15 cellular contexts compared by ENCODE assay signal in the genomic region with DNA sequence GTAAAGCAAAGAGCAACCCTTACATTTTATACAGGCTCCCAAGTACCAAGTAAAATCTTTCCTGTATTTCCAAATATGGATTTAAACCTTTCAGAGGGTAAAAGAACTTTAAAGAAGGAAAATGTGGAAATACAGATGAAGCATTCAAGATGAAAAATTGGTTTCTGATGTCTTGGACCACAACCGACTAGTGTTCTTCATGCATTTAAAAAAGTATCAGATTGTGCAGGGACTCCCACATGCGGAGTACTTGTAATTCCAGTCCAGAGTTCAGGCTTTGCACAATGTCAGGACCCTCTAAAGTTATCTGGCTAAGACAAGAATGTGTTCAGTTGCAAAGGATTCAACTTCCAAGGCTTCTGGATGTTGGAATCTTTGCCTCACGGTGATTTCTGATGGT.
DNase-seq lines count a peak whose midpoint lies in the region; ATAC-seq, FAIRE-seq and TF ChIP-seq lines count a peak whose summit lies in the region.
"Had no signal": no experiment of that assay in that cellular context is flagged by ENCODE, and none has a peak within 500 bp of the region (broad histone marks: within the 10 kb centered on the region; RNA-seq: fewer than 3 reads in every experiment).

No MANE protein-coding gene starts in this region.

- H3K27ac Mint-ChIP-seq in WTC11: peak overlapping the region; percentile 45; the same call in 1 of the 2 replicates
- H3K27ac Mint-ChIP-seq in activated CD4-positive, alpha-beta T cell treated with anti-CD3 and anti-CD28 coated beads for 36 hours: no peak overlapping the region
- H3K27ac Mint-ChIP-seq: memory B cell; T-helper 1 cell treated with Interleukin-12 subunit alpha and Interleukin-12 subunit beta and Interleukin-4 antibody, amounts not matched to agents 30 μg/mL and 1 μg/mL, for 36 hours had no signal

- CTCF ChIA-PET in A549 (lab: Yijun Ruan, JAX) (interaction anchor here (1.3 kb wide), 1 partner anchor 44 kb away, joined by 5 read pairs; no protein-coding TSS in a partner anchor), WTC11 (lab: Charles Lee) (no interaction called here)
- CTCF ChIA-PET in activated CD4-positive, alpha-beta T cell treated with anti-CD3 and anti-CD28 coated beads for 36 hours (lab: Charles Lee): no interaction called here

- peak overlapping the region; percentile 17; the same call in 1 of the 2 replicates for H3K4me3 Mint-ChIP-seq in WTC11
- H3K4me3 Mint-ChIP-seq in activated CD4-positive, alpha-beta T cell treated with anti-CD3 and anti-CD28 coated beads for 36 hours: no peak overlapping the region
- H3K4me3 Mint-ChIP-seq: memory B cell; T-helper 1 cell treated with Interleukin-12 subunit alpha and Interleukin-12 subunit beta and Interleukin-4 antibody, amounts not matched to agents 30 μg/mL and 1 μg/mL, for 36 hours had no signal

- H3K4me2 ChIP-seq in A549: peak overlapping the region; percentile 53

- POLR2A ChIA-PET in A549 (lab: Yijun Ruan, JAX) (no interaction called here), WTC11 (lab: Charles Lee) (no interaction called here)
- POLR2A ChIA-PET in activated CD4-positive, alpha-beta T cell treated with anti-CD3 and anti-CD28 coated beads for 36 hours (lab: Charles Lee): no interaction called here

- FAIRE-seq in A549 (lab: Jason Lieb, UNC): no peak
- no peak for FAIRE-seq in pancreas (lab: Jason Lieb, UNC)

- no peak for ATAC-seq in A549
- ATAC-seq in WTC11: no peak
- ATAC-seq in gastroesophageal sphincter: no peak
- no peak for ATAC-seq in psoas muscle
- no peak for ATAC-seq in GM21447 (IDR thresholded peaks at IDR 0.05; ENCODE audit: unreplicated experiment)
- ATAC-seq in pancreas: no peak
- no peak for ATAC-seq in activated CD4-positive, alpha-beta T cell treated with anti-CD3 and anti-CD28 coated beads for 36 hours

- no peak for TF ChIP-seq RAD21 in A549 (conservative IDR thresholded peaks at IDR 0.05 in 1 of 2, IDR thresholded peaks at IDR 0.05 in 1 of 2)

- 93% methylated on average over 3 of the region's 3 CpGs for WGBS in A549 (ENCODE audit: missing lambda C conversion rate)
- WGBS in gastroesophageal sphincter (ENCODE audit: low coverage in 1 of 2), 2 donors: 57 to 58% methylated on average over 3 of the region's 3 CpGs
- 57 to 59% (median 57%) methylated on average over 3 of the region's 3 CpGs for whole genome bisulfite sequencing in psoas muscle, 3 donors
- 83 to 86% methylated on average over 3 of the region's 3 CpGs for WGBS in pancreas, 2 donors

- H3K9me3 ChIP-seq in A549 (no peaks in the 10 kb centered on the region), gastroesophageal sphincter (no peaks in the 10 kb centered on the region), psoas muscle (no peaks in the 10 kb centered on the region), pancreas (no peaks in the 10 kb centered on the region)

- H3K36me3 ChIP-seq in gastroesophageal sphincter (peaks cover 0 to 6% of the 10 kb centered on the region in 2 donors), psoas muscle (ENCODE audit: insufficient read depth in 1 of 2, low read depth in 1 of 2) (peaks cover 0 to 4% of the 10 kb centered on the region in 2 donors), pancreas (no peaks in the 10 kb centered on the region)

- no peaks in the 10 kb centered on the region for H3K27me3 ChIP-seq in gastroesophageal sphincter
- no peaks in the 10 kb centered on the region for H3K27me3 ChIP-seq in psoas muscle (ENCODE audit: insufficient read depth in 3 of 3, low read length in 2 of 3)
- no peaks in the 10 kb centered on the region for H3K27me3 ChIP-seq in pancreas

- H3K27ac ChIP-seq in A549 (no peak overlapping the region), gastroesophageal sphincter (peak overlapping the region; percentile 70 to 77 (median 75)), psoas muscle (peak overlapping the region; percentile 71), pancreas (peak overlapping the region in 1 of 4 donors; percentile 5)
- H3K27ac ChIP-seq: HL-60 had no signal

- no peaks in the 10 kb centered on the region for H3K27me3 Mint-ChIP-seq in WTC11 (ENCODE audit: low read depth)
- no peaks in the 10 kb centered on the region for H3K27me3 Mint-ChIP-seq in activated CD4-positive, alpha-beta T cell treated with anti-CD3 and anti-CD28 coated beads for 36 hours
- H3K27me3 Mint-ChIP-seq: memory B cell had no signal

- no peak for TF ChIP-seq POLR2A in A549 (IDR thresholded peaks at IDR 0.05; ENCODE audit: low read length)
- TF ChIP-seq POLR2A in gastroesophageal sphincter (IDR thresholded peaks at IDR 0.05): no peak

- no peaks in the 10 kb centered on the region; the same call in 1 of the 2 replicates for H3K36me3 Mint-ChIP-seq in WTC11
- no peaks in the 10 kb centered on the region for H3K36me3 Mint-ChIP-seq in activated CD4-positive, alpha-beta T cell treated with anti-CD3 and anti-CD28 coated beads for 36 hours (ENCODE audit: low read depth)
- H3K36me3 Mint-ChIP-seq: memory B cell had no signal

- H3K4me3 ChIP-seq in A549 (no peak overlapping the region), gastroesophageal sphincter (no peak overlapping the region), psoas muscle (no peak overlapping the region), pancreas (no peak overlapping the region)

- no peak for DNase-seq in A549 (ENCODE audit: low read depth in 1 of 2, low spot score in 1 of 2)
- no peak for DNase-seq in WTC11 (ENCODE audit: low spot score)
- DNase-seq in psoas muscle: no peak
- DNase-seq in pancreas: no peak
- DNase-seq in activated CD4-positive, alpha-beta T cell treated with anti-CD3 and anti-CD28 coated beads for 36 hours: no peak
- no peak for DNase-seq in cortex of kidney (lab: John Stamatoyannopoulos, UW)
- DNase-seq: activated naive CD4-positive, alpha-beta T cell; DMS79 treated with DMSO at 0.1 percent for 48 hours; glutamatergic neuron; trophoblast cell had no signal

- peaks cover 58% of the 10 kb centered on the region for H3K4me1 Mint-ChIP-seq in WTC11
- peaks cover 15% of the 10 kb centered on the region for H3K4me1 Mint-ChIP-seq in activated CD4-positive, alpha-beta T cell treated with anti-CD3 and anti-CD28 coated beads for 36 hours

- intact Hi-C loops in psoas muscle (cut with DNase I): no loop called here
- intact Hi-C loops in pancreas (cut with DNase I): no loop called here
- intact Hi-C loops in activated CD4-positive, alpha-beta T cell treated with anti-CD3 and anti-CD28 coated beads for 36 hours (cut with DNase I, micrococcal nuclease): no loop called here

- no peak for TF ChIP-seq CTCF in A549 (IDR thresholded peaks at IDR 0.05)
- TF ChIP-seq CTCF in WTC11 (IDR thresholded peaks at IDR 0.05): no peak
- TF ChIP-seq CTCF in gastroesophageal sphincter (IDR thresholded peaks at IDR 0.05): no peak
- TF ChIP-seq CTCF in psoas muscle (IDR thresholded peaks at IDR 0.05): no peak
- no peak for TF ChIP-seq CTCF in pancreas (IDR thresholded peaks at IDR 0.05)

- H3K4me1 ChIP-seq in A549 (peaks cover 14% of the 10 kb centered on the region), gastroesophageal sphincter (peaks cover 28 to 95% (median 34%) of the 10 kb centered on the region in 3 donors), psoas muscle (peaks cover 37% of the 10 kb centered on the region), pancreas (no peaks in the 10 kb centered on the region)

- H3K9me3 Mint-ChIP-seq in WTC11: 0 out of 2 replicates have a peak, but pooled peaks cover 4% of the 10 kb centered on the region
- H3K9me3 Mint-ChIP-seq in activated CD4-positive, alpha-beta T cell treated with anti-CD3 and anti-CD28 coated beads for 36 hours (ENCODE audit: low read depth): no peaks in the 10 kb centered on the region
- H3K9me3 Mint-ChIP-seq: memory B cell; T-helper 1 cell treated with Interleukin-12 subunit alpha and Interleukin-12 subunit beta and Interleukin-4 antibody, amounts not matched to agents 30 μg/mL and 1 μg/mL, for 36 hours had no signal

- TF ChIP-seq EP300 in A549 (IDR thresholded peaks at IDR 0.05): no peak
- TF ChIP-seq EP300 in gastroesophageal sphincter (IDR thresholded peaks at IDR 0.05): no peak

TF ChIP-seq in A549, 52 proteins besides CTCF, POLR2A, EP300 and RAD21:
- TF ChIP-seq, protein P1, sequence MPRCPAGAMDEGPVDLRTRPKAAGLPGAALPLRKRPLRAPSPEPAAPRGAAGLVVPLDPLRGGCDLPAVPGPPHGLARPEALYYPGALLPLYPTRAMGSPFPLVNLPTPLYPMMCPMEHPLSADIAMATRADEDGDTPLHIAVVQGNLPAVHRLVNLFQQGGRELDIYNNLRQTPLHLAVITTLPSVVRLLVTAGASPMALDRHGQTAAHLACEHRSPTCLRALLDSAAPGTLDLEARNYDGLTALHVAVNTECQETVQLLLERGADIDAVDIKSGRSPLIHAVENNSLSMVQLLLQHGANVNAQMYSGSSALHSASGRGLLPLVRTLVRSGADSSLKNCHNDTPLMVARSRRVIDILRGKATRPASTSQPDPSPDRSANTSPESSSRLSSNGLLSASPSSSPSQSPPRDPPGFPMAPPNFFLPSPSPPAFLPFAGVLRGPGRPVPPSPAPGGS (IDR thresholded peaks at IDR 0.05): no peak
- TF ChIP-seq HOXB5 (CRISPR knock-in tag; IDR thresholded peaks at IDR 0.05) (no peak), CBX2 (IDR thresholded peaks at IDR 0.05; ENCODE audit: borderline replicate concordance, low read depth) (no peak)
TF ChIP-seq in A549: peak in this region for 0.

TF ChIP-seq in WTC11, 78 proteins besides CTCF, POLR2A, EP300 and RAD21:
- TF ChIP-seq, protein P2, sequence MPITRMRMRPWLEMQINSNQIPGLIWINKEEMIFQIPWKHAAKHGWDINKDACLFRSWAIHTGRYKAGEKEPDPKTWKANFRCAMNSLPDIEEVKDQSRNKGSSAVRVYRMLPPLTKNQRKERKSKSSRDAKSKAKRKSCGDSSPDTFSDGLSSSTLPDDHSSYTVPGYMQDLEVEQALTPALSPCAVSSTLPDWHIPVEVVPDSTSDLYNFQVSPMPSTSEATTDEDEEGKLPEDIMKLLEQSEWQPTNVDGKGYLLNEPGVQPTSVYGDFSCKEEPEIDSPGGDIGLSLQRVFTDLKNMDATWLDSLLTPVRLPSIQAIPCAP (CRISPR knock-in tag; IDR thresholded peaks at IDR 0.05): no peak

Comparison
In these comparisons a context has a peak if more than half of its experiments do, and no peak if none do; other contexts are left out.
1. H3K27ac ChIP-seq: peak in gastroesophageal sphincter (4 of 4) and psoas muscle (single experiment); none in A549 (0 of 2).